Comparison of ENCODE assay signal across 19 cellular contexts in genomic region chr4:155495572-155496293, GRCh38.
"Had no signal": no experiment of that assay in that cellular context is flagged by ENCODE, and none has a peak within 500 bp of the region (broad histone marks: within the 10 kb centered on the region; RNA-seq: fewer than 3 reads in every experiment).

No MANE protein-coding gene starts in this region.

- H3K27ac ChIP-seq: cardiac muscle cell, foreskin keratinocyte, left lung, pancreas, tibial nerve, VCaP had no signal

- H3K4me3 Mint-ChIP-seq: naive B cell; T-helper 1 cell treated with Interleukin-12 subunit alpha and Interleukin-12 subunit beta and Interleukin-4 antibody, amounts not matched to agents 30 μg/mL and 1 μg/mL, for 36 hours had no signal

- H3K9me3 Mint-ChIP-seq: activated naive CD4-positive, alpha-beta T cell treated with anti-CD3 and anti-CD28 coated beads, Interleukin-2, amount 50 U/mL, for 72 hours; T-helper 1 cell treated with Interleukin-12 subunit alpha and Interleukin-12 subunit beta and Interleukin-4 antibody, amounts not matched to agents 30 μg/mL and 1 μg/mL, for 36 hours had no signal

- H3K36me3 ChIP-seq: cardiac muscle cell, left lung, pancreas, tibial nerve had no signal

- ATAC-seq: activated naive CD4-positive, alpha-beta T cell treated with anti-CD3 and anti-CD28 coated beads, Interleukin-2, amount 50 U/mL, for 72 hours; foreskin keratinocyte; left lung; mucosa of descending colon; pancreas had no signal

- H3K4me3 ChIP-seq: cardiac muscle cell, left lung, mucosa of descending colon, pancreas, tibial nerve had no signal

- H3K27me3 ChIP-seq: cardiac muscle cell, foreskin keratinocyte, left lung, pancreas, tibial nerve had no signal

- H3K36me3 Mint-ChIP-seq: activated naive CD4-positive, alpha-beta T cell treated with anti-CD3 and anti-CD28 coated beads, Interleukin-2, amount 50 U/mL, for 72 hours; naive B cell had no signal

- H3K9me3 ChIP-seq: left lung, mucosa of descending colon, pancreas, tibial nerve had no signal

- H3K27ac Mint-ChIP-seq: activated naive CD4-positive, alpha-beta T cell treated with anti-CD3 and anti-CD28 coated beads, Interleukin-2, amount 50 U/mL, for 72 hours; T-helper 1 cell treated with Interleukin-12 subunit alpha and Interleukin-12 subunit beta and Interleukin-4 antibody, amounts not matched to agents 30 μg/mL and 1 μg/mL, for 36 hours had no signal

- H3K4me1 ChIP-seq: foreskin keratinocyte, left lung, pancreas, tibial nerve had no signal

- DNase-seq: activated CD4-positive, alpha-beta T cell treated with anti-CD3 and anti-CD28 coated beads, Interleukin-2, amount 50 U/mL, for 48 hours; activated CD4-positive, CD25-positive, alpha-beta regulatory T cell treated with anti-CD3 and anti-CD28 coated beads, Interleukin-2, amount 50 U/mL, for 72 hours; activated gamma-delta T cell treated with Interleukin-2 at 50 U/mL for 16 hours; amniotic stem cell; foreskin keratinocyte; kidney; left lung; mucosa of descending colon; naive B cell; pancreas; stimulated activated CD4-positive, alpha-beta T cell treated with anti-CD3 and anti-CD28 coated beads, Interleukin-12 subunit alpha, Interleukin-12 subunit beta, amount 100 ng/mL, for 4 hours; stimulated activated CD4-positive, alpha-beta T cell treated with anti-CD3 and anti-CD28 coated beads, Interleukin-1b, Interleukin-23, amount 100 ng/mL, for 48 hours; stimulated activated CD8-positive, alpha-beta memory T cell treated with anti-CD3 and anti-CD28 coated beads, Interleukin-4, amount 100 ng/mL, for 48 hours; stimulated activated naive CD4-positive, alpha-beta T cell had no signal

- H3K4me1 Mint-ChIP-seq: naive B cell had no signal
